ENCODE assay signal across 28 cellular contexts in the genomic region with DNA sequence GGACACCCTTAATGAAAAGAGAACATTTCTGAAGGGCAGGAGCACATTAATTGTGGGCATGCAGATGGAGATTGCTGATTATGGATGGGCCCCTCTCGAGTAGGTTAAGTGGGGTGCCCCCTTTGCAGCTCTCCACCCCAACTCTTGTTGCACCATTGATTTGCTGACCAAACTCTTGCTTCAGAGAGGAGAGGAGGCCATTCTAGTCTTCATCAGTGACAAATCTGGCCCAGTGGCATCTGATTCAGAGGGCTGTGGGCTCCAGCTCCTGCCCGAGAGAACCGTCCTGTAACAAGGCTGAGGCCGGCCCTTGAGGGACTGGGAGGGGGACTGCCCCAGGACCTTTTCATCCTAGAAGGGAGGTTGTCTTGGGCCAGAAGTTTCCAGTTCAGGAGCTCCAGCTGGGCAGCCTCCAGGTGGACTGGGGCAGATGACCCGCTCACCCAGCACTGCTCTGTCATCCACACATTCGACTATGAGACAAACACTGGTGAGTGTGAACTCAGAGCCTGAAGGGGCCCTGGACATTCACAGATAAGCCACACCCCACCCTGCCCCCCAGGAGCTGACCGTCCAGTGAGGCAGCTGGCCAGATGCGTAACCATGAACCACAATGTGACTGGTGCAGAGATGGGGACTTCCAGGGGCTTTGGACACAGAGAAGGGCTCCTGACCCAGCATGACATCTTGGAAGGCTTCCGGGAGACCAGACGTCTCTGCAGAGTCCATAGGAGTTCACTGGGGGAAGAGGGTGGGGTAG. TPM values are rescaled to one million over a fixed set of nuclear protein-coding genes. Genes with fewer than 3 reads are reported as not detected.
"Had no signal": no experiment of that assay in that cellular context is flagged by ENCODE, and none has a peak within 500 bp of the region (broad histone marks: within the 10 kb centered on the region; RNA-seq: fewer than 3 reads in every experiment).

No MANE protein-coding gene starts in this region.

- H3K36me3 ChIP-seq: neural progenitor cell, pancreas, suprapubic skin, tibial artery, transverse colon, upper lobe of left lung, vagina had no signal

- H2AFZ ChIP-seq: neural progenitor cell had no signal

- H3K4me3 ChIP-seq: neural progenitor cell, pancreas, psoas muscle, skin epidermis, smooth muscle cell, spleen, suprapubic skin, testis, tibial artery, transverse colon, upper lobe of left lung, vagina had no signal

- DNase-seq: naive thymus-derived CD4-positive, alpha-beta T cell; occipital lobe; psoas muscle; spleen; stimulated activated CD4-positive, alpha-beta T cell treated with anti-CD3 and anti-CD28 coated beads, Interleukin-12 subunit alpha, Interleukin-12 subunit beta, amount 100 ng/mL, for 4 hours; stimulated activated CD4-positive, alpha-beta T cell treated with anti-CD3 and anti-CD28 coated beads, Interleukin-1b, Interleukin-23, amount 100 ng/mL, for 48 hours; stimulated activated CD4-positive, alpha-beta T cell treated with anti-CD3 and anti-CD28 coated beads, Interleukin-4, amount 100 ng/mL, for 1 hour; stimulated activated CD4-positive, alpha-beta T cell treated with anti-CD3 and anti-CD28 coated beads, Interleukin-4, amount 100 ng/mL, for 4 hours; stimulated activated CD8-positive, alpha-beta memory T cell treated with anti-CD3 and anti-CD28 coated beads, Interleukin-4, amount 100 ng/mL, for 48 hours; stimulated activated naive CD4-positive, alpha-beta T cell; stimulated activated naive CD8-positive, alpha-beta T cell treated with anti-CD3 and anti-CD28 coated beads, Interleukin-15, amount 100 ng/mL, for 72 hours; stimulated activated naive CD8-positive, alpha-beta T cell treated with anti-CD3 and anti-CD28 coated beads, Interleukin-15, Interleukin-2, amounts not matched to agents 100 U/mL and 50 U/mL, for 24 hours; substantia nigra; testis; tibial artery; transverse colon; upper lobe of left lung had no signal

- H3K9me3 Mint-ChIP-seq: naive thymus-derived CD4-positive, alpha-beta T cell; nephron; neural progenitor cell; stimulated activated memory B cell treated with anti-CD40 and anti-IgM and Interleukin-4, amounts not matched to agents 10 μg/mL and 1 μg/mL and 100 μg/mL, for 72 hours; stimulated activated naive CD8-positive, alpha-beta T cell treated with anti-CD3 and anti-CD28 coated beads, Interleukin-15, amount 100 ng/mL, for 72 hours had no signal

- H3K4me3 Mint-ChIP-seq: naive thymus-derived CD4-positive, alpha-beta T cell; nephron; neural progenitor cell; stimulated activated memory B cell treated with anti-CD40 and anti-IgM and Interleukin-4, amounts not matched to agents 10 μg/mL and 1 μg/mL and 100 μg/mL, for 72 hours; stimulated activated naive CD8-positive, alpha-beta T cell treated with anti-CD3 and anti-CD28 coated beads, Interleukin-15, amount 100 ng/mL, for 72 hours had no signal

- H3K9me3 ChIP-seq: pancreas, psoas muscle, spleen, suprapubic skin, testis, tibial artery, transverse colon, upper lobe of left lung, vagina had no signal

- ATAC-seq: naive thymus-derived CD4-positive, alpha-beta T cell; pancreas; psoas muscle; right cardiac atrium; sciatic nerve; stimulated activated memory B cell treated with anti-CD40 and anti-IgM and Interleukin-4, amounts not matched to agents 10 μg/mL and 1 μg/mL and 100 μg/mL, for 72 hours; stimulated activated naive CD8-positive, alpha-beta T cell treated with anti-CD3 and anti-CD28 coated beads, Interleukin-15, amount 100 ng/mL, for 72 hours; stimulated activated naive CD8-positive, alpha-beta T cell treated with anti-CD3 and anti-CD28 coated beads, Interleukin-15, Interleukin-2, amounts not matched to agents 100 U/mL and 50 U/mL, for 24 hours had no signal

- H3K36me3 Mint-ChIP-seq: naive thymus-derived CD4-positive, alpha-beta T cell; neural progenitor cell; stimulated activated memory B cell treated with anti-CD40 and anti-IgM and Interleukin-4, amounts not matched to agents 10 μg/mL and 1 μg/mL and 100 μg/mL, for 72 hours had no signal

- H3K27ac Mint-ChIP-seq: naive thymus-derived CD4-positive, alpha-beta T cell; nephron; neural progenitor cell; progenitor cell of endocrine pancreas; stimulated activated memory B cell treated with anti-CD40 and anti-IgM and Interleukin-4, amounts not matched to agents 10 μg/mL and 1 μg/mL and 100 μg/mL, for 72 hours; stimulated activated naive CD8-positive, alpha-beta T cell treated with anti-CD3 and anti-CD28 coated beads, Interleukin-15, amount 100 ng/mL, for 72 hours had no signal

- H3K4me2 ChIP-seq: neural progenitor cell, smooth muscle cell had no signal

- H3K4me1 ChIP-seq: neural progenitor cell, psoas muscle, suprapubic skin, testis, tibial artery, transverse colon, upper lobe of left lung, vagina had no signal

- H3K27me3 ChIP-seq: pancreas, testis, upper lobe of left lung, vagina had no signal

- H3K27ac ChIP-seq: neural progenitor cell, pancreas, psoas muscle, skin epidermis, spleen, suprapubic skin, testis, tibial artery, transverse colon, upper lobe of left lung, vagina had no signal

RNA-seq across cellular contexts. Expression of gene TMEM51, which starts 55.0 kb away (rescaled TPM):
- polyA plus RNA-seq: naive thymus-derived CD4-positive, alpha-beta T cell had no signal
